In the genomic region with DNA sequence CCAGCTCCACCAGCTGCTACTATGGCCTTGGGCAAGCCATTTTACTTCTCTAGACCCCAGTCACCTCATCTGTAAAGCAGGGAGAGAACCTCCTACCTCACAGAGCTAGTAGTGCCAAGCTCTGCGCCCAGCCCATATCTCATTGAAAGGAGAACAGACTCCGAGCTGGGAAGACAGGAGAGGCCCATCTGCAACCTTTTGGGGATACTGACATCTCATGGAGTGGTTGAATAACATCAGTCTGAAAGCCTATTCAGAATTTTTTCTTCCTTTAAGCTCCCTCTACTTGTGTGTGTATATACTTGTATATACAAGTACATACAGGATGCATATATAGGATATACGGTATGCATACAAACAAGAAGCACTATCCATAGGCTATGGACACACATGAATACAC, we compare ENCODE assay signal across 26 cellular contexts.
"Had no signal": no experiment of that assay in that cellular context is flagged by ENCODE, and none has a peak within 500 bp of the region (broad histone marks: within the 10 kb centered on the region; RNA-seq: fewer than 3 reads in every experiment).

No MANE protein-coding gene starts in this region.

- H3K27ac Mint-ChIP-seq: activated CD4-positive, alpha-beta T cell treated with anti-CD3 and anti-CD28 coated beads for 36 hours; activated CD8-positive, alpha-beta T cell treated with anti-CD3 and anti-CD28 coated beads, Interleukin-2, amount 10 ng/mL, durations not matched to agents 7 days and 5 days; activated naive CD4-positive, alpha-beta T cell treated with anti-CD3 and anti-CD28 coated beads, Interleukin-2, amount 50 U/mL, for 24 hours; activated T-cell treated with anti-CD3 and anti-CD28 coated beads, Interleukin-2, amount 50 U/mL, for 24 hours; activated T-helper 1 cell treated with anti-CD3 and anti-CD28 coated beads, Interleukin-12 subunit alpha, Interleukin-12 subunit beta, Interleukin-2, Interleukin-4 antibody, amounts not matched to agents 30 ng/mL and 10 ng/mL and 1 ng/mL, durations not matched to agents 14 hours and 24 hours and 36 hours had no signal

- H3K27ac ChIP-seq: ascending aorta, body of pancreas, Peyer's patch, RWPE1, SJCRH30, WERI-Rb-1 had no signal

- H3K4me3 Mint-ChIP-seq: activated CD4-positive, alpha-beta T cell treated with anti-CD3 and anti-CD28 coated beads for 36 hours; activated CD8-positive, alpha-beta T cell treated with anti-CD3 and anti-CD28 coated beads, Interleukin-2, amount 10 ng/mL, durations not matched to agents 7 days and 5 days; activated naive CD4-positive, alpha-beta T cell treated with anti-CD3 and anti-CD28 coated beads, Interleukin-2, amount 50 U/mL, for 24 hours; activated T-cell treated with anti-CD3 and anti-CD28 coated beads, Interleukin-2, amount 50 U/mL, for 24 hours; activated T-helper 1 cell treated with anti-CD3 and anti-CD28 coated beads, Interleukin-12 subunit alpha, Interleukin-12 subunit beta, Interleukin-2, Interleukin-4 antibody, amounts not matched to agents 30 ng/mL and 10 ng/mL and 1 ng/mL, durations not matched to agents 14 hours and 24 hours and 36 hours had no signal

- H3K27me3 ChIP-seq: ascending aorta, body of pancreas, Peyer's patch had no signal

- H3K36me3 Mint-ChIP-seq: activated naive CD4-positive, alpha-beta T cell treated with anti-CD3 and anti-CD28 coated beads, Interleukin-2, amount 50 U/mL, for 24 hours had no signal

- H3K36me3 ChIP-seq: ascending aorta, Peyer's patch, SJCRH30, WERI-Rb-1 had no signal

- ATAC-seq: activated CD4-positive, alpha-beta T cell treated with anti-CD3 and anti-CD28 coated beads for 36 hours; activated CD8-positive, alpha-beta T cell treated with anti-CD3 and anti-CD28 coated beads, Interleukin-2, amount 10 ng/mL, durations not matched to agents 7 days and 5 days; body of pancreas had no signal

- H3K9ac ChIP-seq: SK-N-SH had no signal

- FAIRE-seq: bronchial epithelial cell had no signal

- H3K4me3 ChIP-seq: ascending aorta, body of pancreas, Peyer's patch, SJCRH30 had no signal

- H3K9me3 ChIP-seq: ascending aorta, body of pancreas, Peyer's patch, SK-N-SH had no signal

- H3K4me1 Mint-ChIP-seq: activated CD4-positive, alpha-beta T cell treated with anti-CD3 and anti-CD28 coated beads for 36 hours; activated naive CD4-positive, alpha-beta T cell treated with anti-CD3 and anti-CD28 coated beads, Interleukin-2, amount 50 U/mL, for 24 hours had no signal

- H3K4me1 ChIP-seq: ascending aorta, body of pancreas, Peyer's patch, SJCRH30 had no signal

- DNase-seq: activated CD4-positive, alpha-beta T cell treated with anti-CD3 and anti-CD28 coated beads for 36 hours; activated CD4-positive, alpha-beta T cell treated with anti-CD3 and anti-CD28 coated beads, Interleukin-2, amount 50 U/mL, for 4 hours; activated CD8-positive, alpha-beta memory T cell treated with anti-CD3 and anti-CD28 coated beads, Interleukin-2, amount 50 U/mL, for 48 hours; activated CD8-positive, alpha-beta T cell treated with anti-CD3 and anti-CD28 coated beads, Interleukin-2, amount 10 ng/mL, durations not matched to agents 7 days and 5 days; activated effector memory CD4-positive, alpha-beta T cell treated with Interleukin-2 at 50 U/mL for 16 hours; activated naive CD4-positive, alpha-beta T cell; activated T-cell treated with anti-CD3 and anti-CD28 coated beads, Interleukin-2, amount 50 U/mL, for 24 hours; body of pancreas; central memory CD4-positive, alpha-beta T cell; NCI-H1092; NCI-H1930; NCI-H2107; NCI-H2171 treated with DMSO at 0.1 percent for 48 hours; NCI-H226; NCI-H774; Peyer's patch; Right ventricle myocardium superior; SJCRH30; SK-N-SH; T-helper 1 cell; WERI-Rb-1 had no signal

- H3K9me3 Mint-ChIP-seq: activated naive CD4-positive, alpha-beta T cell treated with anti-CD3 and anti-CD28 coated beads, Interleukin-2, amount 50 U/mL, for 24 hours; activated T-cell treated with anti-CD3 and anti-CD28 coated beads, Interleukin-2, amount 50 U/mL, for 24 hours; activated T-helper 1 cell treated with anti-CD3 and anti-CD28 coated beads, Interleukin-12 subunit alpha, Interleukin-12 subunit beta, Interleukin-2, Interleukin-4 antibody, amounts not matched to agents 30 ng/mL and 10 ng/mL and 1 ng/mL, durations not matched to agents 14 hours and 24 hours and 36 hours had no signal

- H3K4me2 ChIP-seq: SK-N-SH had no signal
